11 cellular contexts compared by ENCODE assay signal in the genomic region with DNA sequence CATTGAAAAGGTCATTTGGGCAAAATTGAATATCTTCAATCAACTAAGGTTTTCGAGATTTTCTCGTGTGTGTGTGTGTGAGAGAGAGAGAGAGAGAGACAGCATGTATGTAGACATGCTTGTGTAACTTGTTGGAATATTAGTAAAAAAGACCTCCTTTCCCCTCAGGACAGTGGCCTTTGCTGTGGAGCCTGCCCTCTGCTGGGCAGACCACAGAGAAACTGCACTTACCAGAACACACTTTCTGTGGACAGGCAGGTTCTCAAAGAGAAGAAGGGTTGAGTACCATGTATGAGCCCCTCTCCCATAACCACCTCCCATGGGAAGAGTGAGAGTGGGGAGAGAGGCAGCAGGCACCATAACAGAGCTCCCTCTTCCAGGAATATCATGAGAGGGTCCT. TPM values are rescaled to one million over a fixed set of nuclear protein-coding genes. Genes with fewer than 3 reads are reported as not detected.
A peak's percentile ranks its signal among the peaks of the same experiment; 100 is the strongest.
DNase-seq lines count a peak whose midpoint lies in the region; ATAC-seq and TF ChIP-seq lines count a peak whose summit lies in the region.
"Had no signal": no experiment of that assay in that cellular context is flagged by ENCODE, and none has a peak within 500 bp of the region (broad histone marks: within the 10 kb centered on the region; RNA-seq: fewer than 3 reads in every experiment).

No MANE protein-coding gene starts in this region.

- DNase-seq in BE2C (no peak), HCT116 (ENCODE audit: low read depth, low spot score) (peak; percentile 2), WERI-Rb-1 (peak; percentile 43), islet precursor cell (peak; percentile 67)
- DNase-seq: NCI-H69 had no signal

- H3K4me3 ChIP-seq in BE2C (ENCODE audit: low read depth, low read length) (no peak overlapping the region), HCT116 (replicated peaks in 1 of 2; ENCODE audit: low read depth in 1 of 2, low read length in 2 of 2) (no peak overlapping the region), WERI-Rb-1 (ENCODE audit: low read depth, low read length) (no peak overlapping the region)
- H3K4me3 ChIP-seq: coronary artery had no signal

- H3K79me2 ChIP-seq in HCT116 (ENCODE audit: insufficient read depth, low read length) = no peaks in the 10 kb centered on the region

- H3K27ac ChIP-seq in HCT116 (ENCODE audit: low read depth, low read length) (no peak overlapping the region), WERI-Rb-1 (no peak overlapping the region)
- H3K27ac ChIP-seq: coronary artery had no signal

- no TSS peak for BruUV-seq in HCT116 (replicated peaks; lab: Mats Ljungman, UMichigan)

- CTCF ChIA-PET in HCT116 (lab: Charles Lee) = no interaction called here

- peak; percentile 46 for TF ChIP-seq CTCF in BE2C (IDR thresholded peaks at IDR 0.05; ENCODE audit: low read depth, low read length)
- peak; percentile 9 to 58 (median 55); a peak in 4 of 6 replicates for TF ChIP-seq CTCF in HCT116 (IDR thresholded peaks at IDR 0.05 in 2 of 3, conservative IDR thresholded peaks at IDR 0.05 in 1 of 3; ENCODE audit: borderline replicate concordance in 1 of 3, insufficient read depth in 1 of 3, low read depth in 2 of 3, low read length in 2 of 3)
- peak; percentile 75 for TF ChIP-seq CTCF in WERI-Rb-1 (IDR thresholded peaks at IDR 0.05; ENCODE audit: low read depth, low read length)

- H3K9me2 ChIP-seq in HCT116 (ENCODE audit: insufficient read depth) = no peaks in the 10 kb centered on the region

- POLR2A ChIA-PET in HCT116 (lab: Charles Lee) = no interaction called here

- H3K9me3 ChIP-seq in BE2C (no peaks in the 10 kb centered on the region), HCT116 (ENCODE audit: control insufficient read depth in 1 of 2, insufficient read depth in 1 of 2, low read depth in 1 of 2, low read length in 2 of 2) (no peaks in the 10 kb centered on the region), WERI-Rb-1 (ENCODE audit: severe bottlenecking) (no peaks in the 10 kb centered on the region)

- peak; percentile 24; the same call in 1 of the 2 replicates for TF ChIP-seq RAD21 in HCT116 (IDR thresholded peaks at IDR 0.05; ENCODE audit: low read depth)

- H4K20me1 ChIP-seq in HCT116 (ENCODE audit: insufficient read depth) = no peaks in the 10 kb centered on the region

- no peak overlapping the region for H3K4me2 ChIP-seq in HCT116 (ENCODE audit: low read length)

- no peak overlapping the region for H2AFZ ChIP-seq in HCT116 (ENCODE audit: low read depth, low read length, poor library complexity, severe bottlenecking)

- H3K36me3 ChIP-seq in BE2C = no peaks in the 10 kb centered on the region
- no peaks in the 10 kb centered on the region for H3K36me3 ChIP-seq in HCT116 (ENCODE audit: control insufficient read depth in 1 of 2, insufficient read depth in 2 of 2, low read length in 2 of 2)
- H3K36me3 ChIP-seq in WERI-Rb-1 = peaks cover 56% of the 10 kb centered on the region

- RAD21 ChIA-PET in HCT116 (lab: Charles Lee; ENCODE audit: low non-redundant PET in 1 of 2, low total read pairs in 2 of 2, uncharacterized antibody in 2 of 2, unreplicated experiment in 2 of 2) = no interaction called here

- H3K27me3 ChIP-seq in BE2C (no peaks in the 10 kb centered on the region), HCT116 (ENCODE audit: insufficient read depth, low read length) (peaks cover 7% of the 10 kb centered on the region; the same call in 1 of the 2 replicates), WERI-Rb-1 (ENCODE audit: insufficient read depth, low read depth, severe bottlenecking) (no peaks in the 10 kb centered on the region)

- TF ChIP-seq POLR2A in HCT116 (IDR thresholded peaks at IDR 0.05; ENCODE audit: borderline replicate concordance, extremely low read depth, insufficient read depth, insufficient read length) = no peak

- no peak overlapping the region for H3K9ac ChIP-seq in HCT116 (ENCODE audit: low read length)

- intact Hi-C loops in HCT116 (cut with micrococcal nuclease) = no loop called here

- ATAC-seq in HCT116 (peak; percentile 73), GM21737 (IDR thresholded peaks at IDR 0.05; ENCODE audit: unreplicated experiment) (no peak), HG03039 (IDR thresholded peaks at IDR 0.05; ENCODE audit: unreplicated experiment) (no peak), HG02938 (IDR thresholded peaks at IDR 0.05; ENCODE audit: unreplicated experiment) (no peak), GM18870 (IDR thresholded peaks at IDR 0.05; ENCODE audit: unreplicated experiment) (no peak)

- H3K4me1 ChIP-seq in BE2C (no peaks in the 10 kb centered on the region), HCT116 (ENCODE audit: control insufficient read depth in 1 of 2, insufficient read depth in 2 of 2, low read length in 2 of 2) (no peaks in the 10 kb centered on the region)

TF ChIP-seq in HCT116, 20 proteins besides CTCF, POLR2A, EP300 and RAD21:
- TF ChIP-seq SRF (IDR thresholded peaks at IDR 0.05; ENCODE audit: low read depth) (no peak), ATF3 (IDR thresholded peaks at IDR 0.05) (no peak), FOSL1 (IDR thresholded peaks at IDR 0.05; ENCODE audit: low read depth) (no peak), TCF7L2 (IDR thresholded peaks at IDR 0.05; ENCODE audit: borderline replicate concordance, extremely low read depth, insufficient read depth, insufficient read length) (no peak)
- TF ChIP-seq, protein P1, sequence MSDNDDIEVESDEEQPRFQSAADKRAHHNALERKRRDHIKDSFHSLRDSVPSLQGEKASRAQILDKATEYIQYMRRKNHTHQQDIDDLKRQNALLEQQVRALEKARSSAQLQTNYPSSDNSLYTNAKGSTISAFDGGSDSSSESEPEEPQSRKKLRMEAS (IDR thresholded peaks at IDR 0.05) = no peak

RNA-seq across cellular contexts. Expression of gene CFAP90, which starts 45.6 kb away (rescaled TPM):
- not detected for polyA plus RNA-seq in BE2C (2012; ENCODE audit: insufficient read depth, insufficient read length, low read depth)
- total RNA-seq in HCT116 (2021; ENCODE audit: unreplicated experiment) = not detected
- not detected in 2 replicates for polyA plus RNA-seq in HCT116 (2012)
- total RNA-seq: activated T-helper 1 cell treated with anti-CD3 and anti-CD28 coated beads, Interleukin-12 subunit alpha, Interleukin-12 subunit beta, Interleukin-2, Interleukin-4 antibody, amounts not matched to agents 30 ng/mL and 10 ng/mL and 1 ng/mL, durations not matched to agents 14 hours and 24 hours and 36 hours had no signal
